8 cellular contexts compared by ENCODE assay signal in genomic region chr1:95041491-95042165, GRCh38. TPM values are rescaled to one million over a fixed set of nuclear protein-coding genes. Genes with fewer than 3 reads are reported as not detected.
DNase-seq lines count a peak whose midpoint lies in the region; ATAC-seq, FAIRE-seq and TF ChIP-seq lines count a peak whose summit lies in the region.

No MANE protein-coding gene starts in this region.

- peak; percentile 91 to 93 for ATAC-seq in right cardiac atrium

- POLR2A ChIA-PET in HEK293 (lab: Yijun Ruan, JAX), result interaction anchor here (0.7 to 1.6 kb wide), 4 partner anchors 44 to 187 kb away, joined by 4 to 11 read pairs (median 5); no protein-coding TSS in a partner anchor

- H3K27me3 ChIP-seq in right cardiac atrium (ENCODE audit: control insufficient read depth, insufficient read depth) (no peaks in the 10 kb centered on the region), small intestine (ENCODE audit: control insufficient read depth in 2 of 2, insufficient read depth in 2 of 2, low read length in 2 of 2) (no peaks in the 10 kb centered on the region)

- H3K4me1 ChIP-seq in HEK293 (ENCODE audit: control insufficient read depth, insufficient read depth, low read length), result no peaks in the 10 kb centered on the region
- peaks cover 2% of the 10 kb centered on the region for H3K4me1 ChIP-seq in right cardiac atrium (ENCODE audit: control insufficient read depth, insufficient read depth, low read length)
- no peaks in the 10 kb centered on the region for H3K4me1 ChIP-seq in small intestine (ENCODE audit: control insufficient read depth in 2 of 2, insufficient read depth in 1 of 2, low read depth in 1 of 2, low read length in 1 of 2)

- CTCF ChIA-PET in HEK293 (lab: Yijun Ruan, JAX), result interaction anchor here (0.5 to 3.7 kb wide), 56 partner anchors 9 to 1016 kb away, joined by 3 to 142 read pairs (median 4); partner anchors contain the start of gene RWDD3

- intact Hi-C loops in right cardiac atrium (cut with DNase I), result loop anchor here (2.0 to 10.0 kb wide), 4 partner anchors 114 to 189 kb away; partner anchors contain the start of gene CNN3 (in 3 of the 4)

- DNase-seq in EL, result peak; percentile 80
- peak; percentile 41 for DNase-seq in NCI-H2171 (lab: John Stamatoyannopoulos, UW)
- DNase-seq in anterior cingulate cortex (lab: John Stamatoyannopoulos, UW), result peak in 43 of 58 donors; percentile 2 to 84 (median 29)
- DNase-seq in right cardiac atrium, result peak; percentile 30 to 73 (median 61)
- peak; percentile 82 for DNase-seq in small intestine
- no peak for DNase-seq in CD1c-positive myeloid dendritic cell (ENCODE audit: extremely low spot score)
- no peak for DNase-seq in stimulated activated CD4-positive, alpha-beta T cell treated with anti-CD3 and anti-CD28 coated beads, Interleukin-4, amount 100 ng/mL, for 1 hour

- no peak for FAIRE-seq in small intestine (lab: Jason Lieb, UNC)

- H3K4me3 ChIP-seq in HEK293 (ENCODE audit: low read depth, low read length) (no peak overlapping the region), right cardiac atrium (ENCODE audit: low read length) (no peak overlapping the region), small intestine (ENCODE audit: low read depth in 1 of 2, low read length in 2 of 2) (no peak overlapping the region)

- 9% methylated on average over 2 of the region's 2 CpGs for WGBS in right cardiac atrium
- 5 to 20% (median 16%) methylated on average over 2 of the region's 2 CpGs for WGBS in small intestine, 3 donors

- H3K9me3 ChIP-seq in HEK293 (ENCODE audit: control insufficient read depth, insufficient read depth, low read depth, low read length), result no peaks in the 10 kb centered on the region
- H3K9me3 ChIP-seq in right cardiac atrium (ENCODE audit: control insufficient read depth, low read length), result no peaks in the 10 kb centered on the region
- H3K9me3 ChIP-seq in small intestine (ENCODE audit: control insufficient read depth, low read depth), result no peaks in the 10 kb centered on the region

- H3K36me3 ChIP-seq in HEK293 (ENCODE audit: control insufficient read depth in 2 of 2, insufficient read depth in 1 of 2, low read length in 2 of 2) (no peaks in the 10 kb centered on the region), small intestine (ENCODE audit: control insufficient read depth in 2 of 2, insufficient read depth in 2 of 2, low read length in 2 of 2) (no peaks in the 10 kb centered on the region)

- H3K27ac ChIP-seq in HEK293 (ENCODE audit: extremely low read depth, low read depth, low read length) (no peak overlapping the region), right cardiac atrium (ENCODE audit: low read length) (peak overlapping the region; percentile 32), small intestine (ENCODE audit: low read depth in 1 of 2, low read length in 1 of 2) (no peak overlapping the region)

- TF ChIP-seq CTCF in HEK293 (tag by site-specific recombination; IDR thresholded peaks at IDR 0.05), result peak; percentile 84

TF ChIP-seq in HEK293, 187 proteins besides CTCF, POLR2A, EP300 and RAD21:
- TF ChIP-seq ZNF366 (tag by site-specific recombination; conservative IDR thresholded peaks at IDR 0.05) (peak; percentile 48; the same call in 1 of the 2 replicates), ZNF362 (tag by site-specific recombination; IDR thresholded peaks at IDR 0.05) (peak; percentile 88), ZNF654 (tag by site-specific recombination; IDR thresholded peaks at IDR 0.05; ENCODE audit: low read depth) (peak; percentile 99), PRDM1 (tag by site-specific recombination; IDR thresholded peaks at IDR 0.05) (peak; percentile 89), ZNF214 (tag by site-specific recombination; IDR thresholded peaks at IDR 0.05; ENCODE audit: borderline replicate concordance) (no peak), RBAK (tag by site-specific recombination; IDR thresholded peaks at IDR 0.05) (no peak), ZNF660 (tag by site-specific recombination; IDR thresholded peaks at IDR 0.05) (0 out of 2 replicates have a peak, but pooled peaks have one; percentile 35), ZNF624 (tag by site-specific recombination; IDR thresholded peaks at IDR 0.05) (no peak), PATZ1 (tag by site-specific recombination; IDR thresholded peaks at IDR 0.05) (no peak), ZNF600 (tag by site-specific recombination; IDR thresholded peaks at IDR 0.05) (0 out of 2 replicates have a peak, but pooled peaks have one; percentile 54), ZNF2 (tag by site-specific recombination; IDR thresholded peaks at IDR 0.05) (peak; percentile 56; the same call in 1 of the 2 replicates)
- TF ChIP-seq, protein P1, sequence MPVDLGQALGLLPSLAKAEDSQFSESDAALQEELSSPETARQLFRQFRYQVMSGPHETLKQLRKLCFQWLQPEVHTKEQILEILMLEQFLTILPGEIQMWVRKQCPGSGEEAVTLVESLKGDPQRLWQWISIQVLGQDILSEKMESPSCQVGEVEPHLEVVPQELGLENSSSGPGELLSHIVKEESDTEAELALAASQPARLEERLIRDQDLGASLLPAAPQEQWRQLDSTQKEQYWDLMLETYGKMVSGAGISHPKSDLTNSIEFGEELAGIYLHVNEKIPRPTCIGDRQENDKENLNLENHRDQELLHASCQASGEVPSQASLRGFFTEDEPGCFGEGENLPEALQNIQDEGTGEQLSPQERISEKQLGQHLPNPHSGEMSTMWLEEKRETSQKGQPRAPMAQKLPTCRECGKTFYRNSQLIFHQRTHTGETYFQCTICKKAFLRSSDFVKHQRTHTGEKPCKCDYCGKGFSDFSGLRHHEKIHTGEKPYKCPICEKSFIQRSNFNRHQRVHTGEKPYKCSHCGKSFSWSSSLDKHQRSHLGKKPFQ (tag by site-specific recombination; IDR thresholded peaks at IDR 0.05), result no peak
TF ChIP-seq in HEK293: peak in this region for 7.

RNA-seq across cellular contexts. Expression of gene ALG14, which starts 31.1 kb away (rescaled TPM):
- total RNA-seq in right cardiac atrium, result 1 to 10 TPM; 3.4 to 7.4 (median 3.7) TPM
- polyA plus RNA-seq in right cardiac atrium (0.97 TPM), small intestine (1 to 10 TPM; 1.1 to 3.1 (median 1.4) TPM)

Comparison
In these comparisons a context has a peak if more than half of its experiments do, and no peak if none do; other contexts are left out.
1. DNase-seq: peak in EL (single experiment), NCI-H2171 (single experiment), anterior cingulate cortex (43 of 58), right cardiac atrium (3 of 3) and small intestine (single experiment); none in CD1c-positive myeloid dendritic cell (single experiment) and stimulated activated CD4-positive, alpha-beta T cell treated with anti-CD3 and anti-CD28 coated beads, Interleukin-4, amount 100 ng/mL, for 1 hour (single experiment).